ENCODE assay signal across 26 cellular contexts in genomic region chr4:127151941-127152340, GRCh38.
"Had no signal": no experiment of that assay in that cellular context is flagged by ENCODE, and none has a peak within 500 bp of the region (broad histone marks: within the 10 kb centered on the region; RNA-seq: fewer than 3 reads in every experiment).

No MANE protein-coding gene starts in this region.

- H3K4me3 Mint-ChIP-seq: natural killer cell treated with Interleukin-12 subunit alpha and Interleukin-12 subunit beta and Interleukin-15 and Interleukin-18, amount 100 ng/mL, for 72 hours; nephron progenitor cell; neural crest cell; stimulated activated effector memory CD8-positive, alpha-beta T cell treated with anti-CD3 and anti-CD28 coated beads, Interleukin-12 subunit alpha, Interleukin-12 subunit beta, amount 100 ng/mL, for 72 hours; stimulated activated naive B cell treated with anti-CD40 and anti-IgM and Interleukin-4, amounts not matched to agents 10 μg/mL and 1 μg/mL and 100 μg/mL, for 72 hours; stimulated activated naive CD8-positive, alpha-beta T cell treated with anti-CD3 and anti-CD28 coated beads, Interleukin-15, Interleukin-2, amounts not matched to agents 100 ng/mL and 50 ng/mL, for 24 hours had no signal

- H3K36me3 ChIP-seq: neutrophil, pancreas, prostate gland, right lobe of liver, sigmoid colon, stomach, thoracic aorta, thyroid gland, tibial nerve, upper lobe of left lung, vagina had no signal

- H3K4me1 Mint-ChIP-seq: nephron progenitor cell; neural crest cell; stimulated activated effector memory CD8-positive, alpha-beta T cell treated with anti-CD3 and anti-CD28 coated beads, Interleukin-12 subunit alpha, Interleukin-12 subunit beta, amount 100 ng/mL, for 72 hours; stimulated activated naive B cell treated with anti-CD40 and anti-IgM and Interleukin-4, amounts not matched to agents 10 μg/mL and 1 μg/mL and 100 μg/mL, for 72 hours had no signal

- H3K4me3 ChIP-seq: pancreas, prostate gland, right lobe of liver, sigmoid colon, stomach, thoracic aorta, thyroid gland, tibial nerve, upper lobe of left lung, vagina had no signal

- DNase-seq: nephron progenitor cell; nucleus accumbens; pancreas; right cardiac atrium; right lobe of liver; sigmoid colon; small intestine; stimulated activated CD4-positive, alpha-beta T cell treated with anti-CD3 and anti-CD28 coated beads, Interleukin-15, amount 100 ng/mL, for 24 hours; stimulated activated CD4-positive, alpha-beta T cell treated with anti-CD3 and anti-CD28 coated beads, Interleukin-2, amount 100 ng/mL, for 24 hours; stimulated activated CD4-positive, alpha-beta T cell treated with anti-CD3 and anti-CD28 coated beads, Interleukin-2, amount 100 ng/mL, for 48 hours; stimulated activated CD4-positive, alpha-beta T cell treated with anti-CD3 and anti-CD28 coated beads, Interleukin-4, amount 100 ng/mL, for 24 hours; stimulated activated naive B cell treated with anti-CD40 and anti-IgM and Interleukin-4, amounts not matched to agents 10 μg/mL and 1 μg/mL and 100 μg/mL, for 72 hours; stimulated activated naive CD4-positive, alpha-beta T cell treated with Interleukin-2 at 50 U/mL for 16 hours; stomach; thyroid gland; trophoblast cell; upper lobe of left lung had no signal

- H3K27ac ChIP-seq: neutrophil, pancreas, prostate gland, right lobe of liver, sigmoid colon, stomach, thoracic aorta, thyroid gland, tibial nerve, upper lobe of left lung, vagina had no signal

- H3K27me3 Mint-ChIP-seq: natural killer cell treated with Interleukin-12 subunit alpha and Interleukin-12 subunit beta and Interleukin-15 and Interleukin-18, amount 100 ng/mL, for 72 hours; stimulated activated naive B cell treated with anti-CD40 and anti-IgM and Interleukin-4, amounts not matched to agents 10 μg/mL and 1 μg/mL and 100 μg/mL, for 72 hours; stimulated activated naive CD8-positive, alpha-beta T cell treated with anti-CD3 and anti-CD28 coated beads, Interleukin-15, Interleukin-2, amounts not matched to agents 100 ng/mL and 50 ng/mL, for 24 hours had no signal

- H3K4me1 ChIP-seq: pancreas, prostate gland, right lobe of liver, sigmoid colon, stomach, thyroid gland, tibial nerve, upper lobe of left lung, vagina had no signal

- H3K27me3 ChIP-seq: neutrophil, pancreas, right lobe of liver, sigmoid colon, stomach, thyroid gland, tibial nerve, upper lobe of left lung, vagina had no signal

- ATAC-seq: natural killer cell treated with Interleukin-12 subunit alpha and Interleukin-12 subunit beta and Interleukin-15 and Interleukin-18, amount 100 ng/mL, for 72 hours; pancreas; right cardiac atrium; right lobe of liver; stimulated activated effector memory CD8-positive, alpha-beta T cell treated with anti-CD3 and anti-CD28 coated beads, Interleukin-12 subunit alpha, Interleukin-12 subunit beta, amount 100 ng/mL, for 72 hours; stimulated activated naive B cell treated with anti-CD40 and anti-IgM and Interleukin-4, amounts not matched to agents 10 μg/mL and 1 μg/mL and 100 μg/mL, for 72 hours had no signal

- H3K9me3 ChIP-seq: neutrophil, pancreas, prostate gland, right lobe of liver, sigmoid colon, thoracic aorta, thyroid gland, tibial nerve, upper lobe of left lung, vagina had no signal

- H3K27ac Mint-ChIP-seq: natural killer cell treated with Interleukin-12 subunit alpha and Interleukin-12 subunit beta and Interleukin-15 and Interleukin-18, amount 100 ng/mL, for 72 hours; nephron progenitor cell; stimulated activated effector memory CD8-positive, alpha-beta T cell treated with anti-CD3 and anti-CD28 coated beads, Interleukin-12 subunit alpha, Interleukin-12 subunit beta, amount 100 ng/mL, for 72 hours; stimulated activated naive B cell treated with anti-CD40 and anti-IgM and Interleukin-4, amounts not matched to agents 10 μg/mL and 1 μg/mL and 100 μg/mL, for 72 hours; stimulated activated naive CD8-positive, alpha-beta T cell treated with anti-CD3 and anti-CD28 coated beads, Interleukin-15, Interleukin-2, amounts not matched to agents 100 ng/mL and 50 ng/mL, for 24 hours had no signal

- H3K36me3 Mint-ChIP-seq: natural killer cell treated with Interleukin-12 subunit alpha and Interleukin-12 subunit beta and Interleukin-15 and Interleukin-18, amount 100 ng/mL, for 72 hours; stimulated activated effector memory CD8-positive, alpha-beta T cell treated with anti-CD3 and anti-CD28 coated beads, Interleukin-12 subunit alpha, Interleukin-12 subunit beta, amount 100 ng/mL, for 72 hours; stimulated activated naive B cell treated with anti-CD40 and anti-IgM and Interleukin-4, amounts not matched to agents 10 μg/mL and 1 μg/mL and 100 μg/mL, for 72 hours had no signal
